Comparison of ENCODE assay signal across 24 cellular contexts in genomic region chr3:99248130-99248529, GRCh38.
DNase-seq lines count a peak whose midpoint lies in the region; ATAC-seq, FAIRE-seq and TF ChIP-seq lines count a peak whose summit lies in the region.
"Had no signal": no experiment of that assay in that cellular context is flagged by ENCODE, and none has a peak within 500 bp of the region (broad histone marks: within the 10 kb centered on the region; RNA-seq: fewer than 3 reads in every experiment).

No MANE protein-coding gene starts in this region.

- H3F3A ChIP-seq in smooth muscle cell (ENCODE audit: low read depth): no peaks in the 10 kb centered on the region

- H3K4me3 Mint-ChIP-seq in CD4-positive, alpha-beta T cell: no peak overlapping the region
- H3K4me3 Mint-ChIP-seq: activated CD4-positive, alpha-beta T cell treated with anti-CD3 and anti-CD28 coated beads for 36 hours; activated naive CD8-positive, alpha-beta T cell treated with anti-CD3 and anti-CD28 coated beads for 36 hours; activated T-helper 1 cell treated with anti-CD3 and anti-CD28 coated beads, Interleukin-12 subunit alpha, Interleukin-12 subunit beta, Interleukin-2, Interleukin-4 antibody, amounts not matched to agents 30 ng/mL and 10 ng/mL and 1 ng/mL, durations not matched to agents 14 hours and 24 hours and 36 hours; nephron; stimulated activated naive CD8-positive, alpha-beta T cell treated with anti-CD3 and anti-CD28 coated beads, Interleukin-15, Interleukin-2, amounts not matched to agents 100 ng/mL and 50 ng/mL, for 24 hours had no signal

- H3K9me3 Mint-ChIP-seq in CD4-positive, alpha-beta T cell: no peaks in the 10 kb centered on the region
- H3K9me3 Mint-ChIP-seq: activated T-helper 1 cell treated with anti-CD3 and anti-CD28 coated beads, Interleukin-12 subunit alpha, Interleukin-12 subunit beta, Interleukin-2, Interleukin-4 antibody, amounts not matched to agents 30 ng/mL and 10 ng/mL and 1 ng/mL, durations not matched to agents 14 hours and 24 hours and 36 hours; stimulated activated naive CD8-positive, alpha-beta T cell treated with anti-CD3 and anti-CD28 coated beads, Interleukin-15, Interleukin-2, amounts not matched to agents 100 ng/mL and 50 ng/mL, for 24 hours had no signal

- H3K9me3 ChIP-seq in adipocyte (ENCODE audit: control insufficient read depth, low read length) (no peaks in the 10 kb centered on the region), smooth muscle cell (replicated peaks; ENCODE audit: low read depth) (no peaks in the 10 kb centered on the region)
- no peaks in the 10 kb centered on the region for H3K9me3 ChIP-seq in CD4-positive, alpha-beta T cell (ENCODE audit: control insufficient read depth, low read length)
- H3K9me3 ChIP-seq: upper lobe of right lung had no signal

- H3K36me3 Mint-ChIP-seq in CD4-positive, alpha-beta T cell (ENCODE audit: low read depth): no peaks in the 10 kb centered on the region
- H3K36me3 Mint-ChIP-seq: activated naive CD8-positive, alpha-beta T cell treated with anti-CD3 and anti-CD28 coated beads for 36 hours had no signal

- H3K79me2 ChIP-seq in smooth muscle cell (ENCODE audit: low read depth): no peaks in the 10 kb centered on the region

- H2AFZ ChIP-seq in smooth muscle cell (ENCODE audit: low read depth): no peak overlapping the region

- H3K9ac ChIP-seq in adipocyte (ENCODE audit: low read length) (peak overlapping the region; percentile 64), smooth muscle cell (ENCODE audit: low read depth) (no peak overlapping the region)

- TF ChIP-seq CTCF in smooth muscle cell (IDR thresholded peaks at IDR 0.05; ENCODE audit: borderline replicate concordance, insufficient read depth, poor library complexity, severe bottlenecking): no peak
- TF ChIP-seq CTCF in CD4-positive, alpha-beta T cell (IDR thresholded peaks at IDR 0.05): no peak

- intact Hi-C loops in CD4-positive, alpha-beta T cell (cut with DNase I, micrococcal nuclease): no loop called here

- H4K20me1 ChIP-seq in smooth muscle cell (ENCODE audit: low read depth): no peaks in the 10 kb centered on the region

- H3K4me1 Mint-ChIP-seq in CD4-positive, alpha-beta T cell (ENCODE audit: low read depth): no peaks in the 10 kb centered on the region
- H3K4me1 Mint-ChIP-seq: activated CD4-positive, alpha-beta T cell treated with anti-CD3 and anti-CD28 coated beads for 36 hours; activated naive CD8-positive, alpha-beta T cell treated with anti-CD3 and anti-CD28 coated beads for 36 hours; nephron had no signal

- no peaks in the 10 kb centered on the region for H3K27me3 Mint-ChIP-seq in CD4-positive, alpha-beta T cell
- H3K27me3 Mint-ChIP-seq: activated CD4-positive, alpha-beta T cell treated with anti-CD3 and anti-CD28 coated beads for 36 hours; activated naive CD8-positive, alpha-beta T cell treated with anti-CD3 and anti-CD28 coated beads for 36 hours; stimulated activated naive CD8-positive, alpha-beta T cell treated with anti-CD3 and anti-CD28 coated beads, Interleukin-15, Interleukin-2, amounts not matched to agents 100 ng/mL and 50 ng/mL, for 24 hours had no signal

- H3K4me2 ChIP-seq in smooth muscle cell: no peak overlapping the region

- DNase-seq in H54 (ENCODE audit: insufficient read length, low spot score): no peak
- peak; percentile 12 for DNase-seq in adipocyte (ENCODE audit: low read depth)
- DNase-seq in glomerular endothelial cell (ENCODE audit: extremely low read depth, low read depth, low spot score): peak; percentile 22
- DNase-seq in smooth muscle cell (lab: John Stamatoyannopoulos, UW; ENCODE audit: unreplicated experiment): no peak
- no peak for DNase-seq in epidermal melanocyte (ENCODE audit: insufficient read length, low spot score)
- no peak for DNase-seq in CD4-positive, alpha-beta T cell
- DNase-seq: activated CD4-positive, alpha-beta T cell treated with anti-CD3 and anti-CD28 coated beads for 36 hours; activated naive CD8-positive, alpha-beta T cell treated with anti-CD3 and anti-CD28 coated beads for 36 hours; AML-193; brain microvascular endothelial cell; DMS79; left cardiac atrium; NCI-H187; NCI-H748 treated with DMSO at 0.1 percent for 48 hours; SHP77 treated with DMSO at 0.1 percent for 48 hours; stimulated activated CD4-positive, alpha-beta T cell treated with anti-CD3 and anti-CD28 coated beads, Interleukin-2, amount 100 ng/mL, for 48 hours; upper lobe of right lung had no signal

- peak; percentile 89 for FAIRE-seq in H54 (lab: Jason Lieb, UNC)
- FAIRE-seq: TTC549 had no signal

- TF ChIP-seq POLR2A in H54 (IDR thresholded peaks at IDR 0.05; ENCODE audit: low read depth, low read length): no peak

- WGBS in smooth muscle cell (ENCODE audit: low lambda C conversion rate): 91% methylated on average over 1 of the region's 1 CpG

- H3K27ac Mint-ChIP-seq in CD4-positive, alpha-beta T cell: no peak overlapping the region
- H3K27ac Mint-ChIP-seq: activated CD4-positive, alpha-beta T cell treated with anti-CD3 and anti-CD28 coated beads for 36 hours; activated naive CD8-positive, alpha-beta T cell treated with anti-CD3 and anti-CD28 coated beads for 36 hours; activated T-helper 1 cell treated with anti-CD3 and anti-CD28 coated beads, Interleukin-12 subunit alpha, Interleukin-12 subunit beta, Interleukin-2, Interleukin-4 antibody, amounts not matched to agents 30 ng/mL and 10 ng/mL and 1 ng/mL, durations not matched to agents 14 hours and 24 hours and 36 hours; nephron; stimulated activated naive CD8-positive, alpha-beta T cell treated with anti-CD3 and anti-CD28 coated beads, Interleukin-15, Interleukin-2, amounts not matched to agents 100 ng/mL and 50 ng/mL, for 24 hours had no signal

- H3K4me1 ChIP-seq in adipocyte (ENCODE audit: control insufficient read depth, insufficient read depth, low read length) (peaks cover 59% of the 10 kb centered on the region), smooth muscle cell (ENCODE audit: low read depth) (no peaks in the 10 kb centered on the region)

- POLR2A ChIA-PET in CD4-positive, alpha-beta T cell (lab: Charles Lee): no interaction called here

- H3K27me3 ChIP-seq in adipocyte (replicated peaks; ENCODE audit: control insufficient read depth, insufficient read depth, low read length) (no peaks in the 10 kb centered on the region), smooth muscle cell (ENCODE audit: low read depth) (no peaks in the 10 kb centered on the region)
- no peaks in the 10 kb centered on the region for H3K27me3 ChIP-seq in CD4-positive, alpha-beta T cell (ENCODE audit: control insufficient read depth, insufficient read depth, low read length)
- H3K27me3 ChIP-seq: brain microvascular endothelial cell, upper lobe of right lung had no signal

- ATAC-seq in HG02623 (IDR thresholded peaks at IDR 0.05; ENCODE audit: unreplicated experiment) (no peak), HG03280 (IDR thresholded peaks at IDR 0.05; ENCODE audit: unreplicated experiment) (no peak)
- ATAC-seq in CD4-positive, alpha-beta T cell (ENCODE audit: poor library complexity): no peak
- ATAC-seq: activated CD4-positive, alpha-beta T cell treated with anti-CD3 and anti-CD28 coated beads for 36 hours; upper lobe of right lung had no signal

- CTCF ChIA-PET in CD4-positive, alpha-beta T cell (lab: Charles Lee): no interaction called here

- H3K27ac ChIP-seq in smooth muscle cell (ENCODE audit: low read depth): peak overlapping the region; percentile 64
- H3K27ac ChIP-seq in CD4-positive, alpha-beta T cell (ENCODE audit: low read depth, low read length): no peak overlapping the region
- H3K27ac ChIP-seq: brain microvascular endothelial cell, skin epidermis, upper lobe of right lung had no signal

- H3K36me3 ChIP-seq in adipocyte (ENCODE audit: control insufficient read depth, insufficient read depth, low read length, severe bottlenecking) (no peaks in the 10 kb centered on the region), smooth muscle cell (ENCODE audit: low read depth) (no peaks in the 10 kb centered on the region)
- H3K36me3 ChIP-seq: brain microvascular endothelial cell, upper lobe of right lung had no signal

- H3K4me3 ChIP-seq in adipocyte (ENCODE audit: low read length) (no peak overlapping the region), smooth muscle cell (no peak overlapping the region)
- H3K4me3 ChIP-seq: skin epidermis, upper lobe of right lung had no signal

Comparison
In these comparisons a context has a peak if more than half of its experiments do, and no peak if none do; other contexts are left out.
1. DNase-seq: peak in adipocyte (single experiment) and glomerular endothelial cell (single experiment); none in H54 (single experiment), smooth muscle cell (single experiment), epidermal melanocyte (single experiment) and CD4-positive, alpha-beta T cell (0 of 10).